Comparison of ENCODE assay signal across 14 cellular contexts in the genomic region with DNA sequence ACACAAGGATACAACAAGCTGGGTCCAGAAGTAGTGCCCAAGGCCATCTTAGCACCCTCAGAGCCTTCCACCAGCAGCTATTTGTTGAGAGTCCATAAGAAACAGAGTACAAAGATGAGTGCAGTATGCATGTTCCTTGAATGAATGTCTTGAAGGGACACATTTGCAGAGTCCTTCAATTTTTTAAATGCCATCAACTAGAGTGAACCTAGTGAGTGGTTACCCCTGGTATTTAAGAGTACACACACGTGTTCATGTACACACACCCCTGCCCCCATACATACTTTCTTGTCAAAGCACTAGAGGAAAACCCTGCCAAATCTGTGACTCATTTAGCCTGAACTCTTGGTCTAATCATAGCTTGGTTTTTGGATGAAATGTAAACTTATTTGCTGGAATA.
DNase-seq lines count a peak whose midpoint lies in the region; ATAC-seq, FAIRE-seq and TF ChIP-seq lines count a peak whose summit lies in the region.
"Had no signal": no experiment of that assay in that cellular context is flagged by ENCODE, and none has a peak within 500 bp of the region (broad histone marks: within the 10 kb centered on the region; RNA-seq: fewer than 3 reads in every experiment).

No MANE protein-coding gene starts in this region.

- no peak overlapping the region for H3K9ac ChIP-seq in keratinocyte (ENCODE audit: control insufficient read depth, extremely low read depth, insufficient read depth, low read length)

- no peak overlapping the region for H3K27ac Mint-ChIP-seq in HFFc6
- no peak overlapping the region for H3K27ac Mint-ChIP-seq in activated naive CD4-positive, alpha-beta T cell treated with anti-CD3 and anti-CD28 coated beads for 36 hours
- no peak overlapping the region for H3K27ac Mint-ChIP-seq in stimulated activated memory B cell treated with anti-CD40 and anti-IgM and Interleukin-4, amounts not matched to agents 10 μg/mL and 1 μg/mL and 100 μg/mL, for 72 hours
- H3K27ac Mint-ChIP-seq: GM23338; memory B cell; T-helper 2 cell treated with Interferon-gamma antibody and Interleukin-4, amounts not matched to agents 5 μg/mL and 100 μg/mL, for 36 hours had no signal

- H3K36me3 ChIP-seq in keratinocyte (ENCODE audit: control insufficient read depth in 2 of 2, extremely low read depth in 1 of 2, insufficient read depth in 2 of 2, low read length in 2 of 2): no peaks in the 10 kb centered on the region
- H3K36me3 ChIP-seq in upper lobe of right lung: no peaks in the 10 kb centered on the region
- H3K36me3 ChIP-seq: gastroesophageal sphincter, spleen had no signal

- no peak overlapping the region for H2AFZ ChIP-seq in keratinocyte (ENCODE audit: control insufficient read depth, low read length)
- H2AFZ ChIP-seq: GM23338 had no signal

- H4K20me1 ChIP-seq in keratinocyte (ENCODE audit: control insufficient read depth, extremely low read depth, insufficient read depth, low read length): no peaks in the 10 kb centered on the region

- H3K4me1 ChIP-seq in keratinocyte (ENCODE audit: control insufficient read depth, extremely low read depth, insufficient read depth, low read length) (peaks cover 23% of the 10 kb centered on the region), upper lobe of right lung (peaks cover 20% of the 10 kb centered on the region)
- H3K4me1 ChIP-seq: spleen had no signal

- FAIRE-seq in keratinocyte (lab: Jason Lieb, UNC): peak; percentile 76

- no peaks in the 10 kb centered on the region for H3K9me1 ChIP-seq in keratinocyte (ENCODE audit: control insufficient read depth, extremely low read depth, insufficient read depth, low read length)

- peak overlapping the region; percentile 63 for H3K4me3 Mint-ChIP-seq in HFFc6
- H3K4me3 Mint-ChIP-seq in activated naive CD4-positive, alpha-beta T cell treated with anti-CD3 and anti-CD28 coated beads for 36 hours: no peak overlapping the region
- no peak overlapping the region for H3K4me3 Mint-ChIP-seq in stimulated activated memory B cell treated with anti-CD40 and anti-IgM and Interleukin-4, amounts not matched to agents 10 μg/mL and 1 μg/mL and 100 μg/mL, for 72 hours
- H3K4me3 Mint-ChIP-seq: GM23338; memory B cell; T-helper 2 cell treated with Interferon-gamma antibody and Interleukin-4, amounts not matched to agents 5 μg/mL and 100 μg/mL, for 36 hours had no signal

- no peaks in the 10 kb centered on the region for H3K79me2 ChIP-seq in keratinocyte (ENCODE audit: control insufficient read depth, insufficient read depth, low read length)

- TF ChIP-seq CTCF in HFFc6 (IDR thresholded peaks at IDR 0.05) (no peak), keratinocyte (optimal IDR thresholded peaks at IDR 0.05 in 1 of 3, IDR thresholded peaks at IDR 0.05 in 1 of 3, conservative IDR thresholded peaks at IDR 0.05 in 1 of 3; ENCODE audit: extremely low read depth in 1 of 3, insufficient read depth in 2 of 3, low read length in 3 of 3) (no peak), upper lobe of right lung (IDR thresholded peaks at IDR 0.05) (no peak)

- H3K9me3 ChIP-seq in keratinocyte (ENCODE audit: control insufficient read depth, low read depth, low read length) (no peaks in the 10 kb centered on the region), upper lobe of right lung (no peaks in the 10 kb centered on the region)
- H3K9me3 ChIP-seq: gastroesophageal sphincter, spleen had no signal

- peak overlapping the region; percentile 28 for H3K4me2 ChIP-seq in keratinocyte (ENCODE audit: control insufficient read depth, extremely low read depth, insufficient read depth, low read depth, low read length)
- H3K4me2 ChIP-seq: GM23338 had no signal

- intact Hi-C loops in upper lobe of right lung (cut with DNase I): no loop called here
- intact Hi-C loops in activated naive CD4-positive, alpha-beta T cell treated with anti-CD3 and anti-CD28 coated beads for 36 hours (cut with micrococcal nuclease): no loop called here

- H3K27ac ChIP-seq in keratinocyte (ENCODE audit: control insufficient read depth, insufficient read depth, low read length) (no peak overlapping the region), upper lobe of right lung (no peak overlapping the region)
- H3K27ac ChIP-seq: gastroesophageal sphincter, spleen had no signal

- peaks cover 18% of the 10 kb centered on the region for H3K4me1 Mint-ChIP-seq in HFFc6 (ENCODE audit: low read depth)
- H3K4me1 Mint-ChIP-seq in activated naive CD4-positive, alpha-beta T cell treated with anti-CD3 and anti-CD28 coated beads for 36 hours (ENCODE audit: low read depth): no peaks in the 10 kb centered on the region
- H3K4me1 Mint-ChIP-seq in stimulated activated memory B cell treated with anti-CD40 and anti-IgM and Interleukin-4, amounts not matched to agents 10 μg/mL and 1 μg/mL and 100 μg/mL, for 72 hours: no peaks in the 10 kb centered on the region
- H3K4me1 Mint-ChIP-seq: GM23338, memory B cell had no signal

- peak; percentile 71 for ATAC-seq in upper lobe of right lung
- no peak for ATAC-seq in stimulated activated memory B cell treated with anti-CD40 and anti-IgM and Interleukin-4, amounts not matched to agents 10 μg/mL and 1 μg/mL and 100 μg/mL, for 72 hours
- ATAC-seq: gastroesophageal sphincter, GM23338 had no signal

- H3K9me3 Mint-ChIP-seq in HFFc6: no peaks in the 10 kb centered on the region
- H3K9me3 Mint-ChIP-seq in activated naive CD4-positive, alpha-beta T cell treated with anti-CD3 and anti-CD28 coated beads for 36 hours: no peaks in the 10 kb centered on the region
- H3K9me3 Mint-ChIP-seq in stimulated activated memory B cell treated with anti-CD40 and anti-IgM and Interleukin-4, amounts not matched to agents 10 μg/mL and 1 μg/mL and 100 μg/mL, for 72 hours: no peaks in the 10 kb centered on the region
- H3K9me3 Mint-ChIP-seq: memory B cell; T-helper 2 cell treated with Interferon-gamma antibody and Interleukin-4, amounts not matched to agents 5 μg/mL and 100 μg/mL, for 36 hours had no signal

- H3K27me3 ChIP-seq in keratinocyte (ENCODE audit: control insufficient read depth, extremely low read depth, insufficient read depth, low read length) (no peaks in the 10 kb centered on the region), upper lobe of right lung (no peaks in the 10 kb centered on the region)
- H3K27me3 ChIP-seq: gastroesophageal sphincter had no signal

- CTCF ChIA-PET in activated naive CD4-positive, alpha-beta T cell treated with anti-CD3 and anti-CD28 coated beads for 36 hours (lab: Charles Lee): no interaction called here

- DNase-seq in HFFc6 (peak; percentile 97), astrocyte of the hippocampus (ENCODE audit: low read depth, low spot score) (peak; percentile 93), keratinocyte (ENCODE audit: low read depth, low spot score) (peak; percentile 65), upper lobe of right lung (no peak), COLO668 (lab: John Stamatoyannopoulos, UW; ENCODE audit: unreplicated experiment) (no peak), putamen (ENCODE audit: low spot score) (no peak)
- no peak for DNase-seq in activated naive CD4-positive, alpha-beta T cell treated with anti-CD3 and anti-CD28 coated beads for 36 hours
- DNase-seq: spleen had no signal

- no peaks in the 10 kb centered on the region; the same call in 1 of the 2 replicates for H3K27me3 Mint-ChIP-seq in HFFc6 (ENCODE audit: insufficient read depth)
- peaks cover 2% of the 10 kb centered on the region for H3K27me3 Mint-ChIP-seq in activated naive CD4-positive, alpha-beta T cell treated with anti-CD3 and anti-CD28 coated beads for 36 hours (ENCODE audit: low read depth)
- H3K27me3 Mint-ChIP-seq in stimulated activated memory B cell treated with anti-CD40 and anti-IgM and Interleukin-4, amounts not matched to agents 10 μg/mL and 1 μg/mL and 100 μg/mL, for 72 hours: no peaks in the 10 kb centered on the region
- H3K27me3 Mint-ChIP-seq: brain had no signal

- dilution Hi-C loops in keratinocyte (cut with MboI; ENCODE audit: extremely low pct_ligation_motif_present, low sequenced_read_pairs): no loop called here

- H3K4me3 ChIP-seq in keratinocyte (ENCODE audit: control insufficient read depth in 2 of 3, extremely low read depth in 1 of 3, insufficient read depth in 2 of 3, low read depth in 1 of 3, low read length in 3 of 3): no peak overlapping the region
- no peak overlapping the region for H3K4me3 ChIP-seq in upper lobe of right lung
- H3K4me3 ChIP-seq: gastroesophageal sphincter, GM23338, spleen had no signal

- no peaks in the 10 kb centered on the region for H3K36me3 Mint-ChIP-seq in HFFc6 (ENCODE audit: low read depth)
- H3K36me3 Mint-ChIP-seq in activated naive CD4-positive, alpha-beta T cell treated with anti-CD3 and anti-CD28 coated beads for 36 hours (ENCODE audit: low read depth): no peaks in the 10 kb centered on the region
- no peaks in the 10 kb centered on the region for H3K36me3 Mint-ChIP-seq in stimulated activated memory B cell treated with anti-CD40 and anti-IgM and Interleukin-4, amounts not matched to agents 10 μg/mL and 1 μg/mL and 100 μg/mL, for 72 hours
- H3K36me3 Mint-ChIP-seq: brain, memory B cell had no signal

Comparison
In these comparisons a context has a peak if more than half of its experiments do, and no peak if none do; other contexts are left out.
1. DNase-seq: peak in HFFc6 (single experiment), astrocyte of the hippocampus (single experiment) and keratinocyte (single experiment); none in upper lobe of right lung (single experiment), COLO668 (single experiment), activated naive CD4-positive, alpha-beta T cell treated with anti-CD3 and anti-CD28 coated beads for 36 hours (single experiment) and putamen (single experiment).